Comparison of ENCODE assay signal across 15 cellular contexts in genomic region chr11:102269927-102270326, GRCh38. TPM values are rescaled to one million over a fixed set of nuclear protein-coding genes. Genes with fewer than 3 reads are reported as not detected.
DNase-seq lines count a peak whose midpoint lies in the region; ATAC-seq, FAIRE-seq and TF ChIP-seq lines count a peak whose summit lies in the region.
"Had no signal": no experiment of that assay in that cellular context is flagged by ENCODE, and none has a peak within 500 bp of the region (broad histone marks: within the 10 kb centered on the region; RNA-seq: fewer than 3 reads in every experiment).

No MANE protein-coding gene starts in this region.

- intact Hi-C loops in HepG2 (cut with micrococcal nuclease; ENCODE audit: unreplicated experiment) = no loop called here

- no peak overlapping the region for H3K4me3 Mint-ChIP-seq in GM23338

- H3F3A ChIP-seq in GM23338 (replicated peaks; ENCODE audit: low read depth) (no peaks in the 10 kb centered on the region; the same call in 1 of the 2 replicates), SK-N-SH (replicated peaks; ENCODE audit: insufficient read depth) (peaks cover 43% of the 10 kb centered on the region)

- TF ChIP-seq CTCF in GM23338 (conservative IDR thresholded peaks at IDR 0.05; ENCODE audit: low read depth in 2 of 2) (no peak), SK-N-SH (IDR thresholded peaks at IDR 0.05) (no peak), fibroblast of pulmonary artery (IDR thresholded peaks at IDR 0.05; ENCODE audit: low read length, missing control alignments) (no peak), HepG2 (CRISPR knock-in tag; IDR thresholded peaks at IDR 0.05) (no peak)

- TF ChIP-seq RAD21 in SK-N-SH (IDR thresholded peaks at IDR 0.05; ENCODE audit: low read length) = no peak
- TF ChIP-seq RAD21 in HepG2 (CRISPR knock-in tag; IDR thresholded peaks at IDR 0.05) = no peak

- H3K27ac ChIP-seq in GM23338 (ENCODE audit: low read depth) = no peak overlapping the region
- H3K27ac ChIP-seq in SK-N-SH (ENCODE audit: low read depth in 2 of 2, low read length in 1 of 2) = peak overlapping the region in 1 of 2 experiments; percentile 29; a peak in 1 of 4 replicates
- H3K27ac ChIP-seq in HepG2 (ENCODE audit: extremely low read length, insufficient read depth, low read length) = no peak overlapping the region
- H3K27ac ChIP-seq: BLaER1, colonic mucosa, SJSA1 had no signal

- ATAC-seq in GM23338 = no peak
- ATAC-seq in HG02571 (IDR thresholded peaks at IDR 0.05; ENCODE audit: unreplicated experiment) = no peak
- no peak for ATAC-seq in HepG2
- ATAC-seq in HG03095 (IDR thresholded peaks at IDR 0.05; ENCODE audit: unreplicated experiment) = no peak
- ATAC-seq: left cardiac atrium had no signal

- WGBS in SK-N-SH (ENCODE audit: low lambda C conversion rate) = 42% methylated on average over 2 of the region's 2 CpGs
- WGBS in HepG2 (ENCODE audit: low lambda C conversion rate) = 95% methylated on average over 2 of the region's 2 CpGs

- H3K36me3 Mint-ChIP-seq in GM23338 (ENCODE audit: low read depth) = no peaks in the 10 kb centered on the region

- TF ChIP-seq EP300 in SK-N-SH (IDR thresholded peaks at IDR 0.05; ENCODE audit: borderline replicate concordance in 1 of 2, low read depth in 1 of 2, low read length in 1 of 2) (no peak; a peak in 1 of 4 replicates), HepG2 (IDR thresholded peaks at IDR 0.05; ENCODE audit: low read depth in 2 of 2, low read length in 2 of 2) (no peak), HepG2 (CRISPR knock-in tag; IDR thresholded peaks at IDR 0.05; ENCODE audit: borderline replicate concordance) (no peak)

- H2AFZ ChIP-seq in GM23338 (peak overlapping the region; percentile 34; the same call in 1 of the 2 replicates), SK-N-SH (ENCODE audit: low read depth) (no peak overlapping the region), HepG2 (ENCODE audit: low read length) (no peak overlapping the region)

- 0 out of 2 replicates have a peak overlapping the region, but pooled peaks have one; percentile 11 for H3K4me2 ChIP-seq in GM23338
- peak overlapping the region; percentile 73; the same call in 1 of the 2 replicates for H3K4me2 ChIP-seq in SK-N-SH
- H3K4me2 ChIP-seq in HepG2 (ENCODE audit: low read depth, low read length) = no peak overlapping the region
- H3K4me2 ChIP-seq: BLaER1 had no signal

- CTCF ChIA-PET in SK-N-SH (lab: Yijun Ruan, JAX) = interaction anchor here (1.3 to 3.3 kb wide), 3 partner anchors 18 to 226 kb away, joined by 6 to 14 read pairs (median 7); no protein-coding TSS in a partner anchor
- CTCF ChIA-PET in HepG2 (lab: Yijun Ruan, JAX; ENCODE audit: low intra/inter-chr PET ratio, low total read pairs) = no interaction called here

- H3K9me2 ChIP-seq in GM23338 (ENCODE audit: insufficient read depth) = no peaks in the 10 kb centered on the region
- H3K9me2 ChIP-seq in SK-N-SH = no peaks in the 10 kb centered on the region

- H3K36me3 ChIP-seq in GM23338 (ENCODE audit: insufficient read depth) = no peaks in the 10 kb centered on the region
- H3K36me3 ChIP-seq in SK-N-SH (replicated peaks in 1 of 2; ENCODE audit: control insufficient read depth in 1 of 2, insufficient read depth in 2 of 2, low read length in 1 of 2) = no peaks in the 10 kb centered on the region
- H3K36me3 ChIP-seq in HepG2 (replicated peaks in 1 of 2; ENCODE audit: control insufficient read depth in 1 of 2, insufficient read depth in 2 of 2, low read length in 2 of 2) = no peaks in the 10 kb centered on the region
- H3K36me3 ChIP-seq: BLaER1, colonic mucosa, SJSA1 had no signal

- H3K4me1 ChIP-seq in GM23338 (ENCODE audit: insufficient read depth) (peaks cover 26% of the 10 kb centered on the region), SK-N-SH (ENCODE audit: control insufficient read depth in 1 of 2, insufficient read depth in 2 of 2, low read depth in 1 of 2, low read length in 1 of 2) (peaks cover 6 to 32% of the 10 kb centered on the region in 2 experiments), HepG2 (ENCODE audit: insufficient read depth, low read length) (peaks cover 84% of the 10 kb centered on the region)
- H3K4me1 ChIP-seq: BLaER1, colonic mucosa, SJSA1 had no signal

- H4K20me1 ChIP-seq in GM23338 (replicated peaks; ENCODE audit: insufficient read depth) (no peaks in the 10 kb centered on the region), SK-N-SH (ENCODE audit: insufficient read depth) (no peaks in the 10 kb centered on the region), HepG2 (ENCODE audit: insufficient read depth, low read length) (no peaks in the 10 kb centered on the region)
- H4K20me1 ChIP-seq: BLaER1 had no signal

- H3K9me3 Mint-ChIP-seq in GM23338 = no peaks in the 10 kb centered on the region

- FAIRE-seq in HepG2 (lab: Jason Lieb, UNC) = no peak
- FAIRE-seq: G401.6 had no signal

- peaks cover 27% of the 10 kb centered on the region for H3K4me1 Mint-ChIP-seq in GM23338

- H3K27me3 ChIP-seq in GM23338 (ENCODE audit: insufficient read depth) (0 out of 2 replicates have a peak, but pooled peaks cover 3% of the 10 kb centered on the region), SK-N-SH (ENCODE audit: insufficient read depth) (no peaks in the 10 kb centered on the region), HepG2 (ENCODE audit: control insufficient read depth in 1 of 2, insufficient read depth in 2 of 2, low read length in 2 of 2) (no peaks in the 10 kb centered on the region)
- H3K27me3 ChIP-seq: BLaER1, colonic mucosa, SJSA1 had no signal

- H3K9me3 ChIP-seq in SK-N-SH (no peaks in the 10 kb centered on the region), HepG2 (ENCODE audit: low read length) (peaks cover 7% of the 10 kb centered on the region; the same call in 1 of the 2 replicates)
- H3K9me3 ChIP-seq: BLaER1, colonic mucosa, SJSA1 had no signal

- H3K9ac ChIP-seq in SK-N-SH (no peak overlapping the region), HepG2 (ENCODE audit: insufficient read depth, low read depth, low read length) (no peak overlapping the region)
- H3K9ac ChIP-seq: BLaER1 had no signal

- in situ Hi-C loops in HepG2 (cut with HindIII; ENCODE audit: extremely low pct_ligation_motif_present, low pct_unique_long_range_greater_than_20kb) = no loop called here

- H3K79me2 ChIP-seq in GM23338 (replicated peaks; ENCODE audit: insufficient read depth) (no peaks in the 10 kb centered on the region), SK-N-SH (ENCODE audit: insufficient read depth) (no peaks in the 10 kb centered on the region), HepG2 (ENCODE audit: insufficient read depth, low read length) (no peaks in the 10 kb centered on the region)

- peaks cover 10% of the 10 kb centered on the region for H3K27me3 Mint-ChIP-seq in GM23338 (ENCODE audit: insufficient read depth, low read depth, poor library complexity)

- BruUV-seq in HepG2 (replicated peaks; lab: Mats Ljungman, UMichigan) = no TSS peak

- H3K27ac Mint-ChIP-seq in GM23338 = no peak overlapping the region

- H3K4me3 ChIP-seq in GM23338 (no peak overlapping the region), SK-N-SH (ENCODE audit: low read depth in 2 of 2, low read length in 1 of 2) (no peak overlapping the region), fibroblast of pulmonary artery (replicated peaks; ENCODE audit: low read depth, low read length) (no peak overlapping the region), HepG2 (replicated peaks in 1 of 3; ENCODE audit: insufficient read depth in 1 of 3, low read depth in 2 of 3, low read length in 3 of 3) (no peak overlapping the region)
- H3K4me3 ChIP-seq: BLaER1, colonic mucosa, SJSA1 had no signal

- DNase-seq in A172 (ENCODE audit: low spot score) = peak; percentile 11
- no peak for DNase-seq in GM23338 (ENCODE audit: low spot score)
- DNase-seq in SK-N-SH = no peak
- DNase-seq in fibroblast of pulmonary artery (ENCODE audit: low read depth) = peak; percentile 23
- no peak for DNase-seq in iPS-NIHi11 (ENCODE audit: low spot score)
- no peak for DNase-seq in HepG2 (ENCODE audit: low spot score)
- DNase-seq: activated CD4-positive, CD25-positive, alpha-beta regulatory T cell treated with anti-CD3 and anti-CD28 coated beads, Interleukin-2, amount 50 U/mL, for 72 hours; colonic mucosa; foreskin melanocyte; left cardiac atrium had no signal

- TF ChIP-seq POLR2A in HepG2 (IDR thresholded peaks at IDR 0.05; ENCODE audit: insufficient read depth in 1 of 2, low read depth in 2 of 2, low read length in 2 of 2) = no peak

- POLR2A ChIA-PET in SK-N-SH (lab: Yijun Ruan, JAX) (no interaction called here), HepG2 (lab: Yijun Ruan, JAX) (interaction anchor here (2.8 kb wide), 1 partner anchor 10 kb away, joined by 26 read pairs; no protein-coding TSS in a partner anchor)

TF ChIP-seq in HepG2, 621 proteins besides CTCF, POLR2A, EP300 and RAD21 (continues in another document):
- no peak for TF ChIP-seq JUNB (CRISPR knock-in tag; IDR thresholded peaks at IDR 0.05; ENCODE audit: borderline replicate concordance)

RNA-seq across cellular contexts. Expression of gene BIRC3, which starts 47.4 kb away (rescaled TPM):
- total RNA-seq in A172 (2014; rRNA removed; shearing (Covaris generic)) = 7.0 and 11.6 TPM in 2 replicates
- total RNA-seq in GM23338 (2014; rRNA removed; shearing (Covaris generic)) = 0.03 TPM in 1 of 2 replicates, not detected in the other
- polyA plus RNA-seq in GM23338 (2016; fragmentation: Nextera tagmentation; extraction: Ambion mirVana) = 0.42 TPM in 1 of 2 replicates, not detected in the other
- 0.46 and 0.62 TPM in 2 replicates for polyA plus RNA-seq in SK-N-SH (2012; rRNA removed)
- 0.66 and 0.93 TPM in 2 replicates for polyA plus RNA-seq in SK-N-SH (2012; cell fraction: cytosol; rRNA removed)
- 0.26 and 0.57 TPM in 2 replicates for polyA plus RNA-seq in SK-N-SH (2012; cell fraction: nucleus; rRNA removed)
- 4.2 and 7.5 TPM in 2 replicates for total RNA-seq in HepG2 (2016; rRNA removed; fragmentation: Illumina TruSeq; extraction: Trizol)
- 0.40 and 0.71 TPM in 2 replicates for total RNA-seq in HepG2 (2016; cell fraction: cytosol; rRNA removed; fragmentation: Illumina TruSeq; extraction: Trizol; ENCODE audit: low read depth)
- 4.6 and 6.5 TPM in 2 replicates for total RNA-seq in HepG2 (2016; cell fraction: insoluble cytoplasmic fraction; rRNA removed; fragmentation: Illumina TruSeq; extraction: Trizol)
- total RNA-seq in HepG2 (2016; cell fraction: membrane; rRNA removed; fragmentation: Illumina TruSeq; extraction: Trizol) = 2.8 and 3.6 TPM in 2 replicates
- 2.7 and 2.9 TPM in 2 replicates for total RNA-seq in HepG2 (2016; cell fraction: nucleus; rRNA removed; fragmentation: Illumina TruSeq; extraction: Trizol)
- polyA plus RNA-seq in HepG2 (2011; rRNA removed) = 0.41 and 0.50 TPM in 2 replicates
- 0.21 and 0.51 TPM in 2 replicates for polyA plus RNA-seq in HepG2 (2011; cell fraction: cytosol; rRNA removed)
- polyA plus RNA-seq in HepG2 (2011; cell fraction: nucleus; rRNA removed) = 0.18 and 0.52 TPM in 2 replicates
- polyA plus RNA-seq in HepG2 (2012) = 0.56 and 1.1 TPM in 2 replicates
- 0.20 TPM in 2 replicates for polyA plus RNA-seq in HepG2 (2016; cell fraction: cytosol; fragmentation: Illumina TruSeq; extraction: Trizol; ENCODE audit: low read depth)
- polyA plus RNA-seq in HepG2 (2016; cell fraction: insoluble cytoplasmic fraction; fragmentation: Illumina TruSeq; extraction: Trizol; ENCODE audit: low read depth) = 4.2 and 5.5 TPM in 2 replicates
- 1.1 and 1.2 TPM in 2 replicates for polyA plus RNA-seq in HepG2 (2016; cell fraction: membrane; fragmentation: Illumina TruSeq; extraction: Trizol; ENCODE audit: low read depth)
- polyA plus RNA-seq in HepG2 (2016; cell fraction: nucleus; fragmentation: Illumina TruSeq; extraction: Trizol; ENCODE audit: insufficient read depth, low read depth) = 2.7 and 3.7 TPM in 2 replicates
- polyA minus RNA-seq in HepG2 (2011; rRNA and poly(A)+ RNA removed; ENCODE audit: low replicate concordance) = 0.10 and 3.6 TPM in 2 replicates
- polyA minus RNA-seq in HepG2 (2011; cell fraction: cytosol; rRNA and poly(A)+ RNA removed) = 0.99 and 1.6 TPM in 2 replicates
- polyA minus RNA-seq in HepG2 (2011; cell fraction: nucleus; rRNA and poly(A)+ RNA removed) = 0.52 and 1.2 TPM in 2 replicates

Comparison
In these comparisons a context has a peak if more than half of its experiments do, and no peak if none do; other contexts are left out.
1. DNase-seq: peak in A172 (single experiment) and fibroblast of pulmonary artery (single experiment); none in GM23338 (single experiment), SK-N-SH (single experiment), iPS-NIHi11 (single experiment) and HepG2 (single experiment).